ENCODE assay signal across 38 cellular contexts in genomic region chr12:102880783-102881182, GRCh38. TPM values are rescaled to one million over a fixed set of nuclear protein-coding genes. Genes with fewer than 3 reads are reported as not detected.
"Had no signal": no experiment of that assay in that cellular context is flagged by ENCODE, and none has a peak within 500 bp of the region (broad histone marks: within the 10 kb centered on the region; RNA-seq: fewer than 3 reads in every experiment).

No MANE protein-coding gene starts in this region.

- H3K27ac ChIP-seq: KMS-11 had no signal

- H3K36me3 ChIP-seq: MG63 had no signal

- H3K4me3 ChIP-seq: MG63 had no signal

- H3K9me3 ChIP-seq: MG63 had no signal

- DNase-seq: Karpas-422, Kasumi-1, MG63, MM.1S, MV-4-11, NCI-H1048, NCI-H1092, NCI-H1092 treated with DMSO at 0.1 percent for 48 hours, NCI-H1105, NCI-H1105 treated with DMSO at 0.1 percent for 48 hours, NCI-H1417, NCI-H1417 treated with DMSO at 0.1 percent for 48 hours, NCI-H1436, NCI-H1436 treated with DMSO at 0.1 percent for 48 hours, NCI-H146, NCI-H1694, NCI-H1694 treated with DMSO at 0.1 percent for 48 hours, NCI-H187, NCI-H187 treated with DMSO at 0.1 percent for 48 hours, NCI-H1930, NCI-H2029, NCI-H2029 treated with DMSO at 0.1 percent for 48 hours, NCI-H2081, NCI-H2081 treated with DMSO at 0.1 percent for 48 hours, NCI-H2107, NCI-H2171, NCI-H2171 treated with DMSO at 0.1 percent for 48 hours, NCI-H2227 treated with DMSO at 0.1 percent for 48 hours, NCI-H226, NCI-H345, NCI-H446, NCI-H446 treated with DMSO at 0.1 percent for 48 hours, NCI-H510A had no signal

RNA-seq across cellular contexts. Expression of gene PAH, which starts 36.3 kb away (rescaled TPM):
- total RNA-seq: LHCN-M2, M059J, MCF 10A, NCI-H460 had no signal
